10 cellular contexts compared by ENCODE assay signal in the genomic region with DNA sequence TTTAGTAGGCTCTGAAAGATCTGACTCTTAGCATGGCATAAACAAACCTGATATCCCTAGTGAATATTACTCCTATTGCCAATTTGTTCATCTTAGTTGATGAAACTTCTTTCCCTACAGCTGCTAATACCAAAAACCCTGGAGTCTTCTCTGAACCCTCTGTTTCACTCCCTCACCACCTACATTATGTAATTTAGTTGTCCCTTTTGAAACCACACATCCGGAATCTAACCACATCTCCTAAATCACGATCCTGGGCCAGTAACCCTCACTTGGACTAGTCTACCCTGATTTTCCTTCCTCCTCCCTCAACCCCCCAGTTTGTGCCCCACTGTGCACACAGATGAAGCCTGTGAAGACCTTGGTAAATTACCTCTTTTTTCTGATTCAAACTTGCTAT. TPM values are rescaled to one million over a fixed set of nuclear protein-coding genes. Genes with fewer than 3 reads are reported as not detected.
DNase-seq lines count a peak whose midpoint lies in the region; ATAC-seq and TF ChIP-seq lines count a peak whose summit lies in the region.
"Had no signal": no experiment of that assay in that cellular context is flagged by ENCODE, and none has a peak within 500 bp of the region (broad histone marks: within the 10 kb centered on the region; RNA-seq: fewer than 3 reads in every experiment).

No MANE protein-coding gene starts in this region.

- H3K9me3 Mint-ChIP-seq in CD14-positive monocyte (peaks cover 64 to 97% (median 93%) of the 10 kb centered on the region in 7 donors), natural killer cell (peaks cover 7 to 12% of the 10 kb centered on the region in 2 donors)

- no peak overlapping the region for H3K27ac Mint-ChIP-seq in CD14-positive monocyte
- peak overlapping the region; percentile 92 to 93 for H3K27ac Mint-ChIP-seq in natural killer cell

- TF ChIP-seq CTCF in CD14-positive monocyte (IDR thresholded peaks at IDR 0.05) (no peak), coronary artery (IDR thresholded peaks at IDR 0.05) (no peak), natural killer cell (IDR thresholded peaks at IDR 0.05) (no peak)

- no peak overlapping the region for H3K27ac ChIP-seq in coronary artery

- H3K4me1 Mint-ChIP-seq in CD14-positive monocyte: peaks cover 20% of the 10 kb centered on the region
- peaks cover 20 to 40% of the 10 kb centered on the region in 2 donors for H3K4me1 Mint-ChIP-seq in natural killer cell

- ATAC-seq in natural killer cell (no peak), GM21529 (IDR thresholded peaks at IDR 0.05; ENCODE audit: unreplicated experiment) (no peak), GM21526 (IDR thresholded peaks at IDR 0.05; ENCODE audit: low FRiP score, unreplicated experiment) (no peak)

- H3K27me3 Mint-ChIP-seq in CD14-positive monocyte (ENCODE audit: low read depth in 3 of 3) (peaks cover 0 to 2% (median 0%) of the 10 kb centered on the region in 3 donors), natural killer cell (ENCODE audit: low read depth in 2 of 2) (no peaks in the 10 kb centered on the region)

- DNase-seq in CD14-positive monocyte (ENCODE audit: low spot score) (no peak), coronary artery (ENCODE audit: low spot score) (no peak), natural killer cell (no peak), AML-193 (lab: John Stamatoyannopoulos, UW) (no peak), LoVo (ENCODE audit: low spot score) (no peak)
- no peak for DNase-seq in Jurkat, Clone E6-1 (ENCODE audit: low read depth, low spot score)
- DNase-seq: aorta, NCI-H774 had no signal

- peaks cover 43 to 45% of the 10 kb centered on the region in 2 donors for H3K36me3 Mint-ChIP-seq in CD14-positive monocyte
- peaks cover 24% of the 10 kb centered on the region for H3K36me3 Mint-ChIP-seq in natural killer cell

- peak overlapping the region; percentile 82 for H3K4me3 ChIP-seq in Jurkat, Clone E6-1 (ENCODE audit: low read length)
- peak overlapping the region; percentile 91 for H3K4me3 ChIP-seq in coronary artery

- H3K4me3 Mint-ChIP-seq in CD14-positive monocyte (peak overlapping the region; percentile 11 to 22), natural killer cell (peak overlapping the region; percentile 94)

- intact Hi-C loops in CD14-positive monocyte (cut with micrococcal nuclease): no loop called here
- intact Hi-C loops in natural killer cell (cut with micrococcal nuclease): no loop called here

RNA-seq across cellular contexts. Expression of gene ZNF256, which starts 1.2 kb away (rescaled TPM):
- 1 to 10 TPM in 1 of 2 donors, under 1 TPM in 1; 0.51 to 1.3 TPM for polyA plus RNA-seq in CD14-positive monocyte
- polyA plus RNA-seq in Jurkat, Clone E6-1 (2012; ENCODE audit: insufficient read depth, insufficient read length): 1.7 TPM
- 10 to 100 TPM; 17.7 to 31.2 (median 27.2) TPM for total RNA-seq in natural killer cell

RNA-seq across cellular contexts. Expression of gene ZNF418, which starts 11.1 kb away (rescaled TPM):
- under 1 TPM in 1 of 2 donors, not detected in 1; 0.74 TPM for polyA plus RNA-seq in CD14-positive monocyte
- polyA plus RNA-seq in Jurkat, Clone E6-1 (2012; ENCODE audit: insufficient read depth, insufficient read length): not detected
- total RNA-seq in natural killer cell: 10 to 100 TPM in 1 of 3 donors, 1 to 10 TPM in 2; 4.3 to 13.3 (median 6.2) TPM

RNA-seq across cellular contexts. Expression of gene C19orf18, which starts 28.0 kb away (rescaled TPM):
- not detected for polyA plus RNA-seq in CD14-positive monocyte
- not detected for polyA plus RNA-seq in Jurkat, Clone E6-1 (2012; ENCODE audit: insufficient read depth, insufficient read length)
- under 1 TPM; 0.55 to 0.99 (median 0.70) TPM for total RNA-seq in natural killer cell

RNA-seq across cellular contexts. Expression of gene ZNF417, which starts 29.9 kb away (rescaled TPM):
- under 1 TPM; 0.39 to 0.70 TPM for polyA plus RNA-seq in CD14-positive monocyte
- polyA plus RNA-seq in Jurkat, Clone E6-1 (2012; ENCODE audit: insufficient read depth, insufficient read length): 4.9 TPM
- 10 to 100 TPM; 32.1 to 46.7 (median 36.4) TPM for total RNA-seq in natural killer cell

RNA-seq across cellular contexts. Expression of gene ZNF606, which starts 56.3 kb away (rescaled TPM):
- 1 to 10 TPM in 1 of 2 donors, under 1 TPM in 1; 0.87 to 1.2 TPM for polyA plus RNA-seq in CD14-positive monocyte
- not detected for polyA plus RNA-seq in Jurkat, Clone E6-1 (2012; ENCODE audit: insufficient read depth, insufficient read length)
- total RNA-seq in natural killer cell: 10 to 100 TPM in 2 of 3 donors, 1 to 10 TPM in 1; 8.9 to 13.5 (median 12.5) TPM

Comparison
In these comparisons a context has a peak if more than half of its experiments do, and no peak if none do; other contexts are left out.
1. H3K27ac Mint-ChIP-seq: peak in natural killer cell (2 of 2); none in CD14-positive monocyte (0 of 7).